ENCODE assay signal across 13 cellular contexts in the genomic region with DNA sequence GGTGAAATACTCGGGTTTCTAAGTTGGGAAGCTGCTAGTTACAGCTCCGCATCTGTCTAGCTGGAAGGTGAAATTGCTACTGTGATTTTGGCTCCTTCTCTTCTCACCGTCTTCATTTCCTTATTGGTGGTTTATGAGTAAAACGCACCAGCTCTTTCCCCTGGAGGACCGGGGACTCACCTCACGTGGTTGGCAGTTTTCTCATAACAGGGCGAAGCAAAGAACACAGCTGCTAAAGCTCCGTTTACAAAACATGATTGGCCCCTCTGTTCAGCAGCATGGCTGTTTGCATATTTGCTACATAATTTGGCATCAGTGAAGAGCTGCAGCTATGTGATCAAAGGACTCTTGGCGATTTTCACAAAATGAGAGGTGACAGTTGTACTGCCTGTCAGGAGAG.
"Had no signal": no experiment of that assay in that cellular context is flagged by ENCODE, and none has a peak within 500 bp of the region (broad histone marks: within the 10 kb centered on the region; RNA-seq: fewer than 3 reads in every experiment).

No MANE protein-coding gene starts in this region.

- DNase-seq: activated CD4-positive, alpha-beta T cell treated with anti-CD3 and anti-CD28 coated beads for 48 hours; activated CD8-positive, alpha-beta T cell treated with anti-CD3 and anti-CD28 coated beads, Interleukin-2, amount 10 ng/mL, durations not matched to agents 7 days and 5 days; activated naive CD4-positive, alpha-beta T cell treated with anti-CD3 and anti-CD28 coated beads, Interleukin-2, amount 10 ng/mL, durations not matched to agents 7 days and 5 days; effector CD4-positive, alpha-beta T cell; foreskin keratinocyte; heart right ventricle; kidney; stimulated activated CD4-positive, alpha-beta T cell treated with anti-CD3 and anti-CD28 coated beads, Interleukin-15, amount 100 ng/mL, for 24 hours; stimulated activated CD4-positive, alpha-beta T cell treated with anti-CD3 and anti-CD28 coated beads, Interleukin-4, amount 100 ng/mL, for 24 hours had no signal

- H3K9me3 Mint-ChIP-seq: activated naive CD4-positive, alpha-beta T cell treated with anti-CD3 and anti-CD28 coated beads, Interleukin-2, amount 10 ng/mL, durations not matched to agents 7 days and 5 days; activated T-helper 17 cell treated with anti-CD3 and anti-CD28 coated beads, Interleukin-2, amount 50 U/mL, for 72 hours; WTC11 had no signal

- H3K4me3 Mint-ChIP-seq: activated CD8-positive, alpha-beta T cell treated with anti-CD3 and anti-CD28 coated beads, Interleukin-2, amount 10 ng/mL, durations not matched to agents 7 days and 5 days; activated naive CD4-positive, alpha-beta T cell treated with anti-CD3 and anti-CD28 coated beads, Interleukin-2, amount 10 ng/mL, durations not matched to agents 7 days and 5 days; activated T-helper 17 cell treated with anti-CD3 and anti-CD28 coated beads, Interleukin-2, amount 50 U/mL, for 72 hours; stimulated activated naive CD8-positive, alpha-beta T cell treated with anti-CD3 and anti-CD28 coated beads, Interleukin-15, Interleukin-2, amounts not matched to agents 100 ng/mL and 50 ng/mL, for 24 hours; WTC11 had no signal

- H3K27ac Mint-ChIP-seq: activated CD8-positive, alpha-beta T cell treated with anti-CD3 and anti-CD28 coated beads, Interleukin-2, amount 10 ng/mL, durations not matched to agents 7 days and 5 days; activated naive CD4-positive, alpha-beta T cell treated with anti-CD3 and anti-CD28 coated beads, Interleukin-2, amount 10 ng/mL, durations not matched to agents 7 days and 5 days; activated T-helper 17 cell treated with anti-CD3 and anti-CD28 coated beads, Interleukin-2, amount 50 U/mL, for 72 hours; stimulated activated naive CD8-positive, alpha-beta T cell treated with anti-CD3 and anti-CD28 coated beads, Interleukin-15, Interleukin-2, amounts not matched to agents 100 ng/mL and 50 ng/mL, for 24 hours; WTC11 had no signal

- ATAC-seq: activated CD8-positive, alpha-beta T cell treated with anti-CD3 and anti-CD28 coated beads, Interleukin-2, amount 10 ng/mL, durations not matched to agents 7 days and 5 days; activated T-helper 17 cell treated with anti-CD3 and anti-CD28 coated beads, Interleukin-2, amount 50 U/mL, for 72 hours; foreskin keratinocyte; heart right ventricle; WTC11 had no signal

- H3K36me3 Mint-ChIP-seq: activated naive CD4-positive, alpha-beta T cell treated with anti-CD3 and anti-CD28 coated beads, Interleukin-2, amount 10 ng/mL, durations not matched to agents 7 days and 5 days; WTC11 had no signal

- H3K4me1 ChIP-seq: foreskin keratinocyte had no signal

- H3K36me3 ChIP-seq: heart right ventricle had no signal

- H3K4me3 ChIP-seq: coronary artery, heart right ventricle had no signal

- H3K9me3 ChIP-seq: heart right ventricle had no signal

- H3K27ac ChIP-seq: coronary artery, foreskin keratinocyte, heart right ventricle had no signal
